Comparison of ENCODE assay signal across 12 cellular contexts in the genomic region with DNA sequence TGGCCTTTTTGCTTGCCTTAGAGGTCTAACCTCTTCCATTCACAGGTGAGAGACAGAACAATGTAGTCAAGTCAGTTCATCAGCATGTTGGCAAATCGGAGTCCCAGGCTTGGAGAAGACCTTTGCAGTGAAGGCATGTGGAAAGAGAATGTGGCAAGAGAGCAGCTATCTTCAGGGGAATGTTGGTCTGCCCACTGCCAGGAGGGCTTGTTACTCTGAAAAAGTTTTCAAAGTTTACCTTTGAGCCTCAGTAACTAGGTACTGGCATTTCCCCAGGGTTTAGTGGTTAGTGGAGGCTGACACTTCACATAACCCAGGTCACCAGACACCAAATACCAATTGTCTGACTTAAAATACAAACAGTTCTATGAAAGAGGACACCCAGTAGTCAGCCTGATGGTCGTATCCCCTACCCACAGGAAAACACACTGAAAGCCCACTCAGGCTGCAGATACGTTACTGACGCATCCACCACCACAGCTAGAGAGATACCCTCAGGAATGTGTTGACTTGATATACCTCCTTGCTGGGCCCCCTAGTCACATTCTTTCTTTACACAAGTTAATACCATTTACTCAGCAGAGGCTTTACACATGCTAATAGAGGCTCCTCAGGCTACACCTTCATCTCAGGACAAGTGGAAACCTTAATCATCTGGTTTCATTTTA. TPM values are rescaled to one million over a fixed set of nuclear protein-coding genes. Genes with fewer than 3 reads are reported as not detected.
DNase-seq lines count a peak whose midpoint lies in the region; ATAC-seq, FAIRE-seq and TF ChIP-seq lines count a peak whose summit lies in the region.
"Had no signal": no experiment of that assay in that cellular context is flagged by ENCODE, and none has a peak within 500 bp of the region (broad histone marks: within the 10 kb centered on the region; RNA-seq: fewer than 3 reads in every experiment).

No MANE protein-coding gene starts in this region.

- POLR2A ChIA-PET in SK-N-SH (lab: Yijun Ruan, JAX), result no interaction called here

- no peaks in the 10 kb centered on the region for H4K20me1 ChIP-seq in SK-N-SH (ENCODE audit: insufficient read depth)

- CTCF ChIA-PET in SK-N-SH (lab: Yijun Ruan, JAX), result interaction anchor here (1.0 to 1.9 kb wide), 3 partner anchors 92 to 158 kb away, joined by 3 to 5 read pairs (median 3); no protein-coding TSS in a partner anchor

- H3K27ac ChIP-seq in SK-N-SH (ENCODE audit: low read depth in 2 of 2, low read length in 1 of 2), result peak overlapping the region in 1 of 2 experiments; percentile 65; a peak in 2 of 4 replicates
- H3K27ac ChIP-seq in lower lobe of right lung, result no peak overlapping the region
- H3K27ac ChIP-seq: VCaP had no signal

- H3K27me3 ChIP-seq in SK-N-SH (ENCODE audit: insufficient read depth), result no peaks in the 10 kb centered on the region
- no peaks in the 10 kb centered on the region for H3K27me3 ChIP-seq in lower lobe of right lung (ENCODE audit: low read depth)
- H3K27me3 ChIP-seq: MG63 had no signal

- no peak for TF ChIP-seq CTCF in SK-N-SH (IDR thresholded peaks at IDR 0.05)
- no peak for TF ChIP-seq CTCF in fibroblast of villous mesenchyme (IDR thresholded peaks at IDR 0.05; ENCODE audit: insufficient read depth, low read depth, low read length)
- TF ChIP-seq CTCF in lower lobe of right lung (IDR thresholded peaks at IDR 0.05), result no peak

- H3K4me1 ChIP-seq in SK-N-SH (ENCODE audit: control insufficient read depth in 1 of 2, insufficient read depth in 2 of 2, low read depth in 1 of 2, low read length in 1 of 2) (peaks cover 0 to 17% of the 10 kb centered on the region in 2 experiments; a peak in 1 of 4 replicates), lower lobe of right lung (no peaks in the 10 kb centered on the region)

- no peak overlapping the region for H3K4me3 ChIP-seq in SK-N-SH (ENCODE audit: low read depth in 2 of 2, low read length in 1 of 2)
- no peak overlapping the region for H3K4me3 ChIP-seq in fibroblast of villous mesenchyme (ENCODE audit: low read depth, low read length)
- no peak overlapping the region for H3K4me3 ChIP-seq in lower lobe of right lung
- H3K4me3 ChIP-seq: MG63 had no signal

- H3K4me2 ChIP-seq in SK-N-SH, result peak overlapping the region; percentile 44; the same call in 1 of the 2 replicates

- H3K9ac ChIP-seq in SK-N-SH, result peak overlapping the region; percentile 38; the same call in 1 of the 2 replicates

- no peaks in the 10 kb centered on the region for H3K36me3 ChIP-seq in SK-N-SH (replicated peaks in 1 of 2; ENCODE audit: control insufficient read depth in 1 of 2, insufficient read depth in 2 of 2, low read length in 1 of 2)
- no peaks in the 10 kb centered on the region for H3K36me3 ChIP-seq in lower lobe of right lung
- H3K36me3 ChIP-seq: MG63 had no signal

- peak; percentile 68 for FAIRE-seq in H54 (lab: Jason Lieb, UNC)
- FAIRE-seq: endothelial cell of umbilical vein had no signal

- 37% methylated on average over 4 of the region's 4 CpGs for WGBS in SK-N-SH (ENCODE audit: low lambda C conversion rate)

- TF ChIP-seq EP300 in SK-N-SH (IDR thresholded peaks at IDR 0.05; ENCODE audit: borderline replicate concordance in 1 of 2, low read depth in 1 of 2, low read length in 1 of 2), result peak in 1 of 2 experiments; percentile 77; a peak in 1 of 4 replicates

- TF ChIP-seq RAD21 in SK-N-SH (IDR thresholded peaks at IDR 0.05; ENCODE audit: low read length), result no peak

- peaks cover 7% of the 10 kb centered on the region for H3F3A ChIP-seq in SK-N-SH (replicated peaks; ENCODE audit: insufficient read depth)

- ATAC-seq in HG03378 (IDR thresholded peaks at IDR 0.05; ENCODE audit: unreplicated experiment), result no peak
- ATAC-seq in stimulated activated naive CD8-positive, alpha-beta T cell treated with anti-CD3 and anti-CD28 coated beads, Interleukin-15, Interleukin-2, amounts not matched to agents 100 U/mL and 50 U/mL, for 24 hours, result no peak
- no peak for ATAC-seq in lower lobe of right lung

- intact Hi-C loops in lower lobe of right lung (cut with DNase I), result no loop called here

- H3K79me2 ChIP-seq in SK-N-SH (ENCODE audit: insufficient read depth), result no peaks in the 10 kb centered on the region

- H3K9me3 ChIP-seq in SK-N-SH (no peaks in the 10 kb centered on the region), lower lobe of right lung (no peaks in the 10 kb centered on the region)
- H3K9me3 ChIP-seq: MG63 had no signal

- TF ChIP-seq POLR2A in H54 (IDR thresholded peaks at IDR 0.05; ENCODE audit: low read depth, low read length), result no peak

- no peaks in the 10 kb centered on the region for H3K9me2 ChIP-seq in SK-N-SH

- no peak overlapping the region for H2AFZ ChIP-seq in SK-N-SH (ENCODE audit: low read depth)

- DNase-seq in H54 (ENCODE audit: insufficient read length, low spot score), result no peak
- no peak for DNase-seq in SK-N-SH
- DNase-seq in fibroblast of villous mesenchyme (ENCODE audit: low read depth), result peak; percentile 83
- DNase-seq in renal cortical epithelial cell (ENCODE audit: low read depth), result peak; percentile 95
- no peak for DNase-seq in stimulated activated naive CD8-positive, alpha-beta T cell treated with anti-CD3 and anti-CD28 coated beads, Interleukin-15, Interleukin-2, amounts not matched to agents 100 U/mL and 50 U/mL, for 24 hours
- no peak for DNase-seq in lower lobe of right lung
- DNase-seq: activated gamma-delta T cell; MG63; NK-92 treated with Interleukin-12 subunit alpha and Interleukin-12 subunit beta, amount 100 ng/mL, for 24 hours had no signal

TF ChIP-seq in SK-N-SH, 30 proteins besides CTCF, POLR2A, EP300 and RAD21 (continues in another document):
- TF ChIP-seq PBX3 (IDR thresholded peaks at IDR 0.05), result peak; percentile 82
- peak; percentile 56 for TF ChIP-seq TEAD4 (IDR thresholded peaks at IDR 0.05; ENCODE audit: borderline replicate concordance, insufficient read depth)
- 0 out of 2 replicates have a peak, but pooled peaks have one; percentile 49 for TF ChIP-seq MEF2A (IDR thresholded peaks at IDR 0.05; ENCODE audit: borderline replicate concordance, low read depth)
- TF ChIP-seq, protein P1, sequence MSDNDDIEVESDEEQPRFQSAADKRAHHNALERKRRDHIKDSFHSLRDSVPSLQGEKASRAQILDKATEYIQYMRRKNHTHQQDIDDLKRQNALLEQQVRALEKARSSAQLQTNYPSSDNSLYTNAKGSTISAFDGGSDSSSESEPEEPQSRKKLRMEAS (IDR thresholded peaks at IDR 0.05; ENCODE audit: low read depth), result no peak
- TF ChIP-seq, protein P2, sequence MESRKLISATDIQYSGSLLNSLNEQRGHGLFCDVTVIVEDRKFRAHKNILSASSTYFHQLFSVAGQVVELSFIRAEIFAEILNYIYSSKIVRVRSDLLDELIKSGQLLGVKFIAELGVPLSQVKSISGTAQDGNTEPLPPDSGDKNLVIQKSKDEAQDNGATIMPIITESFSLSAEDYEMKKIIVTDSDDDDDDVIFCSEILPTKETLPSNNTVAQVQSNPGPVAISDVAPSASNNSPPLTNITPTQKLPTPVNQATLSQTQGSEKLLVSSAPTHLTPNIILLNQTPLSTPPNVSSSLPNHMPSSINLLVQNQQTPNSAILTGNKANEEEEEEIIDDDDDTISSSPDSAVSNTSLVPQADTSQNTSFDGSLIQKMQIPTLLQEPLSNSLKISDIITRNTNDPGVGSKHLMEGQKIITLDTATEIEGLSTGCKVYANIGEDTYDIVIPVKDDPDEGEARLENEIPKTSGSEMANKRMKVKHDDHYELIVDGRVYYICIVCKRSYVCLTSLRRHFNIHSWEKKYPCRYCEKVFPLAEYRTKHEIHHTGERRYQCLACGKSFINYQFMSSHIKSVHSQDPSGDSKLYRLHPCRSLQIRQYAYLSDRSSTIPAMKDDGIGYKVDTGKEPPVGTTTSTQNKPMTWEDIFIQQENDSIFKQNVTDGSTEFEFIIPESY (IDR thresholded peaks at IDR 0.05; ENCODE audit: borderline replicate concordance, low read depth), result 0 out of 2 replicates have a peak, but pooled peaks have one; percentile 23
- no peak for TF ChIP-seq EZH2phosphoT487 (IDR thresholded peaks at IDR 0.05; ENCODE audit: borderline replicate concordance, low read depth)
- TF ChIP-seq, protein P3, sequence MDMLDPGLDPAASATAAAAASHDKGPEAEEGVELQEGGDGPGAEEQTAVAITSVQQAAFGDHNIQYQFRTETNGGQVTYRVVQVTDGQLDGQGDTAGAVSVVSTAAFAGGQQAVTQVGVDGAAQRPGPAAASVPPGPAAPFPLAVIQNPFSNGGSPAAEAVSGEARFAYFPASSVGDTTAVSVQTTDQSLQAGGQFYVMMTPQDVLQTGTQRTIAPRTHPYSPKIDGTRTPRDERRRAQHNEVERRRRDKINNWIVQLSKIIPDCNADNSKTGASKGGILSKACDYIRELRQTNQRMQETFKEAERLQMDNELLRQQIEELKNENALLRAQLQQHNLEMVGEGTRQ (IDR thresholded peaks at IDR 0.05; ENCODE audit: borderline replicate concordance, low read depth, low read length), result no peak
- TF ChIP-seq SIN3A (IDR thresholded peaks at IDR 0.05; ENCODE audit: borderline replicate concordance, low read depth, low read length), result no peak
- peak; percentile 48; the same call in 1 of the 2 replicates for TF ChIP-seq POLR2AphosphoS5 (IDR thresholded peaks at IDR 0.05; ENCODE audit: low read depth, low read length)
- TF ChIP-seq CHD2 (IDR thresholded peaks at IDR 0.05; ENCODE audit: low read length, partially characterized antibody), result no peak
- TF ChIP-seq MXI1 (IDR thresholded peaks at IDR 0.05; ENCODE audit: low read depth, low read length), result no peak

RNA-seq across cellular contexts. Expression of gene ARID3B, which starts 9.7 kb away (rescaled TPM):
- 3.0 and 3.7 TPM in 2 replicates for polyA plus RNA-seq in SK-N-SH (2012; rRNA removed)
- 1.1 and 1.5 TPM in 2 replicates for polyA plus RNA-seq in SK-N-SH (2012; cell fraction: cytosol; rRNA removed)
- polyA plus RNA-seq in SK-N-SH (2012; cell fraction: nucleus; rRNA removed), result 15.7 and 17.1 TPM in 2 replicates
- total RNA-seq in fibroblast of villous mesenchyme (1.9 and 2.6 TPM in 2 replicates), renal cortical epithelial cell (1.7 and 3.1 TPM in 2 replicates), lower lobe of right lung (11.1 TPM)

Comparison
In these comparisons a context has a peak if more than half of its experiments do, and no peak if none do; other contexts are left out.
1. DNase-seq: peak in fibroblast of villous mesenchyme (single experiment) and renal cortical epithelial cell (single experiment); none in H54 (single experiment), SK-N-SH (single experiment), stimulated activated naive CD8-positive, alpha-beta T cell treated with anti-CD3 and anti-CD28 coated beads, Interleukin-15, Interleukin-2, amounts not matched to agents 100 U/mL and 50 U/mL, for 24 hours (single experiment) and lower lobe of right lung (single experiment).